ENCODE assay signal across 17 cellular contexts in genomic region chr3:29644261-29644660, GRCh38.
A peak's percentile ranks its signal among the peaks of the same experiment; 100 is the strongest.
DNase-seq lines count a peak whose midpoint lies in the region; ATAC-seq and TF ChIP-seq lines count a peak whose summit lies in the region.
"Had no signal": no experiment of that assay in that cellular context is flagged by ENCODE, and none has a peak within 500 bp of the region (broad histone marks: within the 10 kb centered on the region; RNA-seq: fewer than 3 reads in every experiment).

No MANE protein-coding gene starts in this region.

- no peaks in the 10 kb centered on the region for H3K36me3 ChIP-seq in smooth muscle cell (ENCODE audit: low read depth)
- H3K36me3 ChIP-seq: gastroesophageal sphincter, sigmoid colon had no signal

- peak overlapping the region; percentile 71 for H3K9ac ChIP-seq in smooth muscle cell (ENCODE audit: low read depth)

- H2AFZ ChIP-seq in smooth muscle cell (ENCODE audit: low read depth) = no peak overlapping the region

- H3K27me3 ChIP-seq in smooth muscle cell (ENCODE audit: low read depth) = no peaks in the 10 kb centered on the region
- H3K27me3 ChIP-seq: gastroesophageal sphincter, sigmoid colon had no signal

- no peak for ATAC-seq in HG03460 (IDR thresholded peaks at IDR 0.05; ENCODE audit: unreplicated experiment)
- ATAC-seq: gastroesophageal sphincter; K562; naive thymus-derived CD4-positive, alpha-beta T cell; stimulated activated memory B cell treated with anti-CD40 and anti-IgM and Interleukin-4, amounts not matched to agents 10 μg/mL and 1 μg/mL and 100 μg/mL, for 72 hours had no signal

- peaks cover 26% of the 10 kb centered on the region for H3F3A ChIP-seq in smooth muscle cell (ENCODE audit: low read depth)

- peaks cover 19% of the 10 kb centered on the region for H3K4me1 ChIP-seq in smooth muscle cell (ENCODE audit: low read depth)

- H3K4me2 ChIP-seq in smooth muscle cell = peak overlapping the region; percentile 52

- no peaks in the 10 kb centered on the region for H4K20me1 ChIP-seq in smooth muscle cell (ENCODE audit: low read depth)

- peak; percentile 20 for TF ChIP-seq CTCF in smooth muscle cell (IDR thresholded peaks at IDR 0.05; ENCODE audit: borderline replicate concordance, insufficient read depth, poor library complexity, severe bottlenecking)

- H3K9me3 ChIP-seq in smooth muscle cell (replicated peaks; ENCODE audit: low read depth) = no peaks in the 10 kb centered on the region
- H3K9me3 ChIP-seq: gastroesophageal sphincter, sigmoid colon had no signal

- DNase-seq in GM03348 (ENCODE audit: low spot score) (peak; percentile 62), SK-N-DZ (ENCODE audit: low spot score) (peak; percentile 94), fibroblast of the conjunctiva (ENCODE audit: low read depth) (peak; percentile 55), smooth muscle cell (lab: John Stamatoyannopoulos, UW; ENCODE audit: unreplicated experiment) (no peak), COLO829 (ENCODE audit: low spot score) (no peak)
- no peak for DNase-seq in activated CD4-positive, alpha-beta T cell treated with anti-CD3 and anti-CD28 coated beads for 48 hours
- DNase-seq: activated CD4-positive, alpha-beta T cell treated with anti-CD3 and anti-CD28 coated beads, Interleukin-2, amount 10 ng/mL, durations not matched to agents 24 days and 14 days; activated naive CD8-positive, alpha-beta T cell treated with anti-CD3 and anti-CD28 coated beads, Interleukin-2, amount 10 ng/mL, durations not matched to agents 7 days and 5 days; Calu3; kidney glomerular epithelial cell; naive thymus-derived CD4-positive, alpha-beta T cell; NCI-H1694 treated with DMSO at 0.1 percent for 48 hours; sigmoid colon had no signal

- H3K79me2 ChIP-seq in smooth muscle cell (ENCODE audit: low read depth) = peaks cover 42% of the 10 kb centered on the region

- peak overlapping the region; percentile 97 for H3K27ac ChIP-seq in smooth muscle cell (ENCODE audit: low read depth)
- H3K27ac ChIP-seq: gastroesophageal sphincter had no signal

- WGBS in smooth muscle cell (ENCODE audit: low lambda C conversion rate) = 36% methylated on average over 6 of the region's 6 CpGs

- no peak overlapping the region for H3K4me3 ChIP-seq in smooth muscle cell
- H3K4me3 ChIP-seq: gastroesophageal sphincter, K562, sigmoid colon had no signal

Comparison
In these comparisons a context has a peak if more than half of its experiments do, and no peak if none do; other contexts are left out.
1. DNase-seq: peak in GM03348 (single experiment), SK-N-DZ (single experiment) and fibroblast of the conjunctiva (single experiment); none in smooth muscle cell (single experiment), activated CD4-positive, alpha-beta T cell treated with anti-CD3 and anti-CD28 coated beads for 48 hours (single experiment) and COLO829 (single experiment).